Comparison of ENCODE assay signal across 28 cellular contexts in the genomic region with DNA sequence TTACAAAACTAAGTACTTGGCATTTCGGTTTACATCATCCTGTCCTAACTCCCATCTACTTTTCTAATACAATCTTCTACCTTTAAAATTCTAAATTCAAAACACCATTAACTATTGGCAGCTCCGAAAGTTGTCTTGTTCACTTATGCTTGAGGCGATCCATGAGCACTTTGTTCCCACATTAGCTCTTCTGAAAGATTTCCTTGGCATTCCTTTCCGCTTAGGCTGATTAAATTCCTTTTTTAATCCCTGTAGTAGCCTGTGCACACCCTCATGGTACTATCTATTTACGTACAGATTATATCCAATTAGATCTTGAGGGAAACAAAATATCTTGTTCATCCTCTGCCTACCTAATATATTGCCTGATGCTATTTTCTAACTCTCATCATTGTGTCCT.
"Had no signal": no experiment of that assay in that cellular context is flagged by ENCODE, and none has a peak within 500 bp of the region (broad histone marks: within the 10 kb centered on the region; RNA-seq: fewer than 3 reads in every experiment).

No MANE protein-coding gene starts in this region.

- H3K9me3 Mint-ChIP-seq: dendritic cell treated with granulocyte-macrophage colony-stimulating factor and Interleukin-4, amounts not matched to agents 40 ng/mL and 50 ng/mL, for 4 days; endodermal cell had no signal

- H3K4me3 ChIP-seq: coronary artery, dorsolateral prefrontal cortex had no signal

- H3K27ac ChIP-seq: coronary artery, dorsolateral prefrontal cortex, VCaP had no signal

- ATAC-seq: activated naive CD4-positive, alpha-beta T cell treated with anti-CD3 and anti-CD28 coated beads, Interleukin-2, amount 50 U/mL, for 72 hours; activated T-cell treated with anti-CD3 and anti-CD28 coated beads, Interleukin-2, amount 50 U/mL, for 72 hours; esophagus mucosa; WTC11 had no signal

- H3K27me3 Mint-ChIP-seq: activated CD4-positive, alpha-beta memory T cell treated with anti-CD3 and anti-CD28 coated beads, Interleukin-2, amount 10 ng/mL, durations not matched to agents 7 days and 5 days; activated CD4-positive, alpha-beta T cell treated with anti-CD3 and anti-CD28 coated beads, Interleukin-2, amount 10 ng/mL, durations not matched to agents 7 days and 5 days; activated naive CD4-positive, alpha-beta T cell treated with anti-CD3 and anti-CD28 coated beads, Interleukin-2, amount 10 ng/mL, durations not matched to agents 7 days and 5 days; activated T-cell treated with anti-CD3 and anti-CD28 coated beads, Interleukin-2, amount 50 U/mL, for 24 hours; brain; central memory CD8-positive, alpha-beta T cell; dendritic cell treated with granulocyte-macrophage colony-stimulating factor and Interleukin-4, amounts not matched to agents 40 ng/mL and 50 ng/mL, for 4 days had no signal

- H3K36me3 Mint-ChIP-seq: activated naive CD4-positive, alpha-beta T cell treated with anti-CD3 and anti-CD28 coated beads, Interleukin-2, amount 10 ng/mL, durations not matched to agents 7 days and 5 days; brain; WTC11 had no signal

- H3K4me1 Mint-ChIP-seq: activated CD4-positive, alpha-beta memory T cell treated with anti-CD3 and anti-CD28 coated beads, Interleukin-2, amount 10 ng/mL, durations not matched to agents 7 days and 5 days; activated CD4-positive, alpha-beta T cell treated with anti-CD3 and anti-CD28 coated beads, Interleukin-2, amount 10 ng/mL, durations not matched to agents 7 days and 5 days; activated naive CD4-positive, alpha-beta T cell treated with anti-CD3 and anti-CD28 coated beads, Interleukin-2, amount 10 ng/mL, durations not matched to agents 7 days and 5 days; brain; central memory CD8-positive, alpha-beta T cell had no signal

- DNase-seq: activated CD4-positive, alpha-beta memory T cell treated with anti-CD3 and anti-CD28 coated beads, Interleukin-2, amount 10 ng/mL, durations not matched to agents 7 days and 5 days; activated CD4-positive, alpha-beta T cell treated with anti-CD3 and anti-CD28 coated beads for 1 hour; activated CD4-positive, alpha-beta T cell treated with anti-CD3 and anti-CD28 coated beads for 4 hours; activated CD4-positive, alpha-beta T cell treated with anti-CD3 and anti-CD28 coated beads, Interleukin-2, amount 10 ng/mL, durations not matched to agents 7 days and 5 days; activated CD4-positive, alpha-beta T cell treated with anti-CD3 and anti-CD28 coated beads, Interleukin-2, amount 50 U/mL, for 4 hours; activated CD8-positive, alpha-beta memory T cell treated with anti-CD3 and anti-CD28 coated beads, Interleukin-2, amount 50 U/mL, for 48 hours; activated gamma-delta T cell; activated naive CD4-positive, alpha-beta T cell; activated naive CD4-positive, alpha-beta T cell treated with anti-CD3 and anti-CD28 coated beads, Interleukin-2, amount 10 ng/mL, durations not matched to agents 7 days and 5 days; activated T-cell treated with anti-CD3 and anti-CD28 coated beads for 4 hours; activated T-cell treated with anti-CD3 and anti-CD28 coated beads, Interleukin-2, amount 50 U/mL, for 24 hours; activated T-cell treated with anti-CD3 and anti-CD28 coated beads, Interleukin-2, amount 50 U/mL, for 72 hours; amygdala; aorta; dorsolateral prefrontal cortex; effector memory CD4-positive, alpha-beta T cell; endodermal cell; foreskin fibroblast; head of caudate nucleus; T-helper 2 cell had no signal

- H3K4me3 Mint-ChIP-seq: activated CD4-positive, alpha-beta memory T cell treated with anti-CD3 and anti-CD28 coated beads, Interleukin-2, amount 10 ng/mL, durations not matched to agents 7 days and 5 days; activated CD4-positive, alpha-beta T cell treated with anti-CD3 and anti-CD28 coated beads, Interleukin-2, amount 10 ng/mL, durations not matched to agents 7 days and 5 days; activated naive CD4-positive, alpha-beta T cell treated with anti-CD3 and anti-CD28 coated beads, Interleukin-2, amount 10 ng/mL, durations not matched to agents 7 days and 5 days; activated T-cell treated with anti-CD3 and anti-CD28 coated beads, Interleukin-2, amount 50 U/mL, for 24 hours; activated T-cell treated with anti-CD3 and anti-CD28 coated beads, Interleukin-2, amount 50 U/mL, for 72 hours; brain; central memory CD8-positive, alpha-beta T cell; dendritic cell treated with granulocyte-macrophage colony-stimulating factor and Interleukin-4, amounts not matched to agents 40 ng/mL and 50 ng/mL, for 4 days; endodermal cell; WTC11 had no signal

- H3K27me3 ChIP-seq: dorsolateral prefrontal cortex had no signal

- H3K27ac Mint-ChIP-seq: activated CD4-positive, alpha-beta memory T cell treated with anti-CD3 and anti-CD28 coated beads, Interleukin-2, amount 10 ng/mL, durations not matched to agents 7 days and 5 days; activated CD4-positive, alpha-beta T cell treated with anti-CD3 and anti-CD28 coated beads, Interleukin-2, amount 10 ng/mL, durations not matched to agents 7 days and 5 days; activated naive CD4-positive, alpha-beta T cell treated with anti-CD3 and anti-CD28 coated beads, Interleukin-2, amount 10 ng/mL, durations not matched to agents 7 days and 5 days; activated naive CD4-positive, alpha-beta T cell treated with anti-CD3 and anti-CD28 coated beads, Interleukin-2, amount 50 U/mL, for 72 hours; activated T-cell treated with anti-CD3 and anti-CD28 coated beads, Interleukin-2, amount 50 U/mL, for 24 hours; activated T-cell treated with anti-CD3 and anti-CD28 coated beads, Interleukin-2, amount 50 U/mL, for 72 hours; dendritic cell treated with granulocyte-macrophage colony-stimulating factor and Interleukin-4, amounts not matched to agents 40 ng/mL and 50 ng/mL, for 4 days; endodermal cell; WTC11 had no signal
